In the genomic region with DNA sequence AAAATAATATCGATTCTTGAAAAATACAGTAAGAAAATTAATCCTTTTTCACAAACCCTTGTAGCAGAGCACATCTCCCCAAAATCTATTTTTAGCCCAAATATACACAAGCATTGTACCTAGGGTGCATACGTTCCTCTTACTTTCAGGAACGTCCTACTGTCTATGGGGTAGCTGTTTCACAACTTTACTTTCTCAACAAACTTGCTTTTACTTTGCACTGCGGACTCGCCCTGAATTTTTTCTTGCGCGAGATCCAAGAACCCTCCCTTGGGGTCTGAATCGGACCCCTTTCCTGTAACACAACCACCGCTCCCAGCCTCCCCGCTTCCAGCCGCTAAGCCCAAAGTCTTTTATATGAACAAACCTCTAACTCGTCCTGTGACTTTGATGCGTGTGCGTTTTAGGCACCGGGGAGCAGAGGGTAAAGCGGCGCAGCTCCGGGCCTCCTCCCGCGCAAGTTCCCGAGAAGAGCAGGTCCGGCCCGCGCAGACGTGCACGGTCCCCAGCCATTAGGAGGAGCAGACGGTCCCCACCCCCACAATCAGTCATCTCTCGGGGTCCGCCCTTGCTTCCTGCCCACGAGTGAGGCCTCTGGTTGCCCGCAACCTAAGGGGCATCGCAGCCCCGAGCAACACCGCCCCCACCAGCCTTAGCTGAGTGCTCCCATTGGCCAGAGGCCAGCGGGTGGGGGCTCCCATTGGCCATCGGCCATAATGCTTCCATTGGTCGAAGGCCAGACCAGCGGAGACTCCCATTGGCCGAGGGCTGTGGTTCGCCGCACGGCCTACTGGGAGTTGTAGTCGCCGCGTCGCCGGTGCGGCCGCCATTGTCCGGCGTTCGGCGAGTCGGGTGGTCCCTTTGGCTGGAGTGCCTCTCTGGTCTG, we compare ENCODE assay signal across 8 cellular contexts. TPM values are rescaled to one million over a fixed set of nuclear protein-coding genes. Genes with fewer than 3 reads are reported as not detected.
A peak's percentile ranks its signal among the peaks of the same experiment; 100 is the strongest.
DNase-seq lines count a peak whose midpoint lies in the region; ATAC-seq and TF ChIP-seq lines count a peak whose summit lies in the region.

A gene (plus strand): TSS at position 800 of the 886 bp plus-strand sequence. CDS start 127 bp downstream, outside the sequence.

- peaks cover 44% of the 10 kb centered on the region for H3K4me1 Mint-ChIP-seq in activated B cell treated with CpG ODN at 0.5 μM for 24 hours

- H3K27ac ChIP-seq in caudate nucleus (ENCODE audit: low read depth, low read length) (peak within 1 kb of the TSS; percentile 84), smooth muscle cell (ENCODE audit: low read depth) (peak within 1 kb of the TSS; percentile 91)

- H3K27me3 ChIP-seq in smooth muscle cell (ENCODE audit: low read depth) = no peaks in the 10 kb centered on the region

- H3K27me3 Mint-ChIP-seq in activated B cell treated with CpG ODN at 0.5 μM for 24 hours = no peaks in the 10 kb centered on the region

- peak; percentile 88 for DNase-seq in AG09309 (ENCODE audit: low read depth)
- DNase-seq in NCI-H226 = peak; percentile 100
- peak; percentile 88 for DNase-seq in activated B cell treated with CpG ODN at 0.5 μM for 24 hours
- peak; percentile 40 to 97 (median 94) for DNase-seq in caudate nucleus (lab: John Stamatoyannopoulos, UW)
- peak; percentile 100 for DNase-seq in iPS-NIHi7 (ENCODE audit: extremely low spot score)
- DNase-seq in smooth muscle cell (lab: John Stamatoyannopoulos, UW; ENCODE audit: unreplicated experiment) = peak; percentile 95

- H3K36me3 Mint-ChIP-seq in activated B cell treated with CpG ODN at 0.5 μM for 24 hours (ENCODE audit: low read depth) = peaks cover 28% of the 10 kb centered on the region

- POLR2A ChIA-PET in activated B cell treated with CpG ODN at 0.5 μM for 24 hours (lab: Charles Lee) = interaction anchor here (0.6 to 3.4 kb wide), 15 partner anchors 9 to 569 kb away, joined by 3 to 17 read pairs (median 5); a partner anchor contains a TSS

- H3F3A ChIP-seq in smooth muscle cell (ENCODE audit: low read depth) = peaks cover 7% of the 10 kb centered on the region

- peak within 1 kb of the TSS; percentile 97 for H3K9ac ChIP-seq in smooth muscle cell (ENCODE audit: low read depth)

- peaks cover 8% of the 10 kb centered on the region for H3K9me3 Mint-ChIP-seq in activated B cell treated with CpG ODN at 0.5 μM for 24 hours

- H3K9me3 ChIP-seq in smooth muscle cell (replicated peaks; ENCODE audit: low read depth) = peaks cover 9% of the 10 kb centered on the region

- peaks cover 41% of the 10 kb centered on the region for H4K20me1 ChIP-seq in smooth muscle cell (ENCODE audit: low read depth)

- H3K4me1 ChIP-seq in smooth muscle cell (ENCODE audit: low read depth) = peaks cover 9% of the 10 kb centered on the region

- ATAC-seq in GM19023 (IDR thresholded peaks at IDR 0.05; ENCODE audit: unreplicated experiment) (peak; percentile 97), HG03196 (IDR thresholded peaks at IDR 0.05; ENCODE audit: unreplicated experiment) (peak; percentile 94), activated B cell treated with CpG ODN at 0.5 μM for 24 hours (ENCODE audit: low read depth) (peak; percentile 98)

- intact Hi-C loops in activated B cell treated with CpG ODN at 0.5 μM for 24 hours (cut with micrococcal nuclease) = loop anchor here (1.0 to 5.0 kb wide), 11 partner anchors 27 to 331 kb away; a partner anchor contains a TSS

- no peak for TF ChIP-seq CTCF in AG09309 (IDR thresholded peaks at IDR 0.05; ENCODE audit: control insufficient read depth, insufficient read depth, low read depth, low read length, missing control alignments)
- no peak for TF ChIP-seq CTCF in activated B cell treated with CpG ODN at 0.5 μM for 24 hours (IDR thresholded peaks at IDR 0.05)
- no peak for TF ChIP-seq CTCF in smooth muscle cell (IDR thresholded peaks at IDR 0.05; ENCODE audit: borderline replicate concordance, insufficient read depth, poor library complexity, severe bottlenecking)

- peak within 1 kb of the TSS; percentile 93 for H2AFZ ChIP-seq in smooth muscle cell (ENCODE audit: low read depth)

- H3K79me2 ChIP-seq in smooth muscle cell (ENCODE audit: low read depth) = peaks cover 65% of the 10 kb centered on the region

- CTCF ChIA-PET in activated B cell treated with CpG ODN at 0.5 μM for 24 hours (lab: Charles Lee) = no interaction called here

- WGBS in smooth muscle cell (ENCODE audit: low lambda C conversion rate) = under 1% methylated on average over 54 of the region's 54 CpGs

- H3K27ac Mint-ChIP-seq in activated B cell treated with CpG ODN at 0.5 μM for 24 hours = peak within 1 kb of the TSS; percentile 95

- H3K36me3 ChIP-seq in smooth muscle cell (ENCODE audit: low read depth) = peaks cover 14% of the 10 kb centered on the region

- H3K4me2 ChIP-seq in smooth muscle cell = peak within 1 kb of the TSS; percentile 86

- H3K4me3 Mint-ChIP-seq in activated B cell treated with CpG ODN at 0.5 μM for 24 hours = peak within 1 kb of the TSS; percentile 91

- H3K4me3 ChIP-seq in AG09309 (ENCODE audit: control insufficient read depth, low read depth, low read length) (peak within 1 kb of the TSS; percentile 95), smooth muscle cell (peak within 1 kb of the TSS; percentile 94)

RNA-seq across cellular contexts. Expression of the gene that starts here (rescaled TPM):
- total RNA-seq in activated B cell treated with CpG ODN at 0.5 μM for 24 hours (4.7 and 5.3 TPM in 2 replicates), smooth muscle cell (6.6 and 7.8 TPM in 2 replicates)
- 1.1 and 1.8 TPM in 2 replicates for polyA plus RNA-seq in smooth muscle cell

Comparison
In these comparisons a context has a peak if more than half of its experiments do, and no peak if none do; other contexts are left out.
1. Peak in every context shown above with its lines: DNase-seq, ATAC-seq, H3K4me3 ChIP-seq and H3K27ac ChIP-seq.